1 cellular context compared by ENCODE assay signal in the genomic region with DNA sequence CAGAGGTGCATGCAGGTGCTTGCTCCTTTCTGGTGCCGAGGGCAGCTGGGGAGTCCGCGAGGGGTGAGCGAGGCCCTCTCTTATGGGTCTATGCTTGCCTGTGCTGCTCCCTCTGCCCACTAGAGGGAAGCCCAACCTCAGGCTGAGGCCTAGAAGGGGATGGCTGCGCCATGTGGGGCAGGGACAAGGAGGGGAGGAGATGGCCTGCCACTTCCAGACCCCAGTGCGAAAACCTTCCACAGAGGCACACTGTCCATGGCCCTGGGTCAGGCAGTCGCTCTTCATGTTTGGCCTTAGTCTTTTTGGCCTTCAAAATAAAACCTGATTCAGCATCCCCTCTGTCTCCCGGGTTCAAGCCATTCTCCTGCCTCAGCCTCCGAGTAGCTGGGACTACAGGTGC.
A peak's percentile ranks its signal among the peaks of the same experiment; 100 is the strongest.
TF ChIP-seq lines count a peak whose summit lies in the region.

No MANE protein-coding gene starts in this region.

TF ChIP-seq in HepG2, 621 proteins besides CTCF, POLR2A, EP300 and RAD21 (continued from another document):
- TF ChIP-seq, protein P1, sequence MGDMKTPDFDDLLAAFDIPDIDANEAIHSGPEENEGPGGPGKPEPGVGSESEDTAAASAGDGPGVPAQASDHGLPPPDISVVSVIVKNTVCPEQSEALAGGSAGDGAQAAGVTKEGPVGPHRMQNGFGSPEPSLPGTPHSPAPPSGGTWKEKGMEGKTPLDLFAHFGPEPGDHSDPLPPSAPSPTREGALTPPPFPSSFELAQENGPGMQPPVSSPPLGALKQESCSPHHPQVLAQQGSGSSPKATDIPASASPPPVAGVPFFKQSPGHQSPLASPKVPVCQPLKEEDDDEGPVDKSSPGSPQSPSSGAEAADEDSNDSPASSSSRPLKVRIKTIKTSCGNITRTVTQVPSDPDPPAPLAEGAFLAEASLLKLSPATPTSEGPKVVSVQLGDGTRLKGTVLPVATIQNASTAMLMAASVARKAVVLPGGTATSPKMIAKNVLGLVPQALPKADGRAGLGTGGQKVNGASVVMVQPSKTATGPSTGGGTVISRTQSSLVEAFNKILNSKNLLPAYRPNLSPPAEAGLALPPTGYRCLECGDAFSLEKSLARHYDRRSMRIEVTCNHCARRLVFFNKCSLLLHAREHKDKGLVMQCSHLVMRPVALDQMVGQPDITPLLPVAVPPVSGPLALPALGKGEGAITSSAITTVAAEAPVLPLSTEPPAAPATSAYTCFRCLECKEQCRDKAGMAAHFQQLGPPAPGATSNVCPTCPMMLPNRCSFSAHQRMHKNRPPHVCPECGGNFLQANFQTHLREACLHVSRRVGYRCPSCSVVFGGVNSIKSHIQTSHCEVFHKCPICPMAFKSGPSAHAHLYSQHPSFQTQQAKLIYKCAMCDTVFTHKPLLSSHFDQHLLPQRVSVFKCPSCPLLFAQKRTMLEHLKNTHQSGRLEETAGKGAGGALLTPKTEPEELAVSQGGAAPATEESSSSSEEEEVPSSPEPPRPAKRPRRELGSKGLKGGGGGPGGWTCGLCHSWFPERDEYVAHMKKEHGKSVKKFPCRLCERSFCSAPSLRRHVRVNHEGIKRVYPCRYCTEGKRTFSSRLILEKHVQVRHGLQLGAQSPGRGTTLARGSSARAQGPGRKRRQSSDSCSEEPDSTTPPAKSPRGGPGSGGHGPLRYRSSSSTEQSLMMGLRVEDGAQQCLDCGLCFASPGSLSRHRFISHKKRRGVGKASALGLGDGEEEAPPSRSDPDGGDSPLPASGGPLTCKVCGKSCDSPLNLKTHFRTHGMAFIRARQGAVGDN (CRISPR knock-in tag; IDR thresholded peaks at IDR 0.05): peak; percentile 70
- TF ChIP-seq, protein P2, sequence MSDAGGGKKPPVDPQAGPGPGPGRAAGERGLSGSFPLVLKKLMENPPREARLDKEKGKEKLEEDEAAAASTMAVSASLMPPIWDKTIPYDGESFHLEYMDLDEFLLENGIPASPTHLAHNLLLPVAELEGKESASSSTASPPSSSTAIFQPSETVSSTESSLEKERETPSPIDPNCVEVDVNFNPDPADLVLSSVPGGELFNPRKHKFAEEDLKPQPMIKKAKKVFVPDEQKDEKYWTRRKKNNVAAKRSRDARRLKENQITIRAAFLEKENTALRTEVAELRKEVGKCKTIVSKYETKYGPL (CRISPR knock-in tag; IDR thresholded peaks at IDR 0.05): no peak
- TF ChIP-seq, protein P3, sequence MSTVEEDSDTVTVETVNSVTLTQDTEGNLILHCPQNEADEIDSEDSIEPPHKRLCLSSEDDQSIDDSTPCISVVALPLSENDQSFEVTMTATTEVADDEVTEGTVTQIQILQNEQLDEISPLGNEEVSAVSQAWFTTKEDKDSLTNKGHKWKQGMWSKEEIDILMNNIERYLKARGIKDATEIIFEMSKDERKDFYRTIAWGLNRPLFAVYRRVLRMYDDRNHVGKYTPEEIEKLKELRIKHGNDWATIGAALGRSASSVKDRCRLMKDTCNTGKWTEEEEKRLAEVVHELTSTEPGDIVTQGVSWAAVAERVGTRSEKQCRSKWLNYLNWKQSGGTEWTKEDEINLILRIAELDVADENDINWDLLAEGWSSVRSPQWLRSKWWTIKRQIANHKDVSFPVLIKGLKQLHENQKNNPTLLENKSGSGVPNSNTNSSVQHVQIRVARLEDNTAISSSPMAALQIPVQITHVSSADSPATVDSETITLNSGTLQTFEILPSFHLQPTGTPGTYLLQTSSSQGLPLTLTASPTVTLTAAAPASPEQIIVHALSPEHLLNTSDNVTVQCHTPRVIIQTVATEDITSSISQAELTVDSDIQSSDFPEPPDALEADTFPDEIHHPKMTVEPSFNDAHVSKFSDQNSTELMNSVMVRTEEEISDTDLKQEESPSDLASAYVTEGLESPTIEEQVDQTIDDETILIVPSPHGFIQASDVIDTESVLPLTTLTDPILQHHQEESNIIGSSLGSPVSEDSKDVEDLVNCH (CRISPR knock-in tag; IDR thresholded peaks at IDR 0.05): no peak
